8 cellular contexts compared by ENCODE assay signal in genomic region chr12:96501139-96501741, GRCh38. TPM values are rescaled to one million over a fixed set of nuclear protein-coding genes. Genes with fewer than 3 reads are reported as not detected.
DNase-seq lines count a peak whose midpoint lies in the region; ATAC-seq, FAIRE-seq and TF ChIP-seq lines count a peak whose summit lies in the region.

No MANE protein-coding gene starts in this region.

- TSS peak; percentile 32 for BruUV-seq in PC-3 (replicated peaks; lab: Mats Ljungman, UMichigan)

- no peaks in the 10 kb centered on the region for H3F3A ChIP-seq in PC-3 (ENCODE audit: low read length, unreplicated experiment)

- H3K9me3 ChIP-seq in PC-3 (ENCODE audit: low read length) (no peaks in the 10 kb centered on the region), keratinocyte (ENCODE audit: control insufficient read depth, low read depth, low read length) (no peaks in the 10 kb centered on the region), transverse colon (no peaks in the 10 kb centered on the region)

- H3K27ac Mint-ChIP-seq in activated naive CD8-positive, alpha-beta T cell treated with anti-CD3 and anti-CD28 coated beads, Interleukin-2, amount 10 ng/mL, durations not matched to agents 7 days and 5 days: peak overlapping the region; percentile 52

- peaks cover 1% of the 10 kb centered on the region for H3K36me3 Mint-ChIP-seq in activated naive CD8-positive, alpha-beta T cell treated with anti-CD3 and anti-CD28 coated beads, Interleukin-2, amount 10 ng/mL, durations not matched to agents 7 days and 5 days

- H2AFZ ChIP-seq in PC-3 (ENCODE audit: low read length) (peak overlapping the region; percentile 42), keratinocyte (ENCODE audit: control insufficient read depth, low read length) (no peak overlapping the region)

- no peak for TF ChIP-seq CTCF in PC-3 (conservative IDR thresholded peaks at IDR 0.05; ENCODE audit: low read depth, low read length)
- no peak for TF ChIP-seq CTCF in keratinocyte (optimal IDR thresholded peaks at IDR 0.05 in 1 of 3, IDR thresholded peaks at IDR 0.05 in 1 of 3, conservative IDR thresholded peaks at IDR 0.05 in 1 of 3; ENCODE audit: extremely low read depth in 1 of 3, insufficient read depth in 2 of 3, low read length in 3 of 3)
- TF ChIP-seq CTCF in transverse colon (IDR thresholded peaks at IDR 0.05): no peak

- H3K9me3 Mint-ChIP-seq in activated naive CD8-positive, alpha-beta T cell treated with anti-CD3 and anti-CD28 coated beads, Interleukin-2, amount 10 ng/mL, durations not matched to agents 7 days and 5 days: peaks cover 1% of the 10 kb centered on the region

- intact Hi-C loops in PC-3 (cut with micrococcal nuclease): loop anchor here (1.0 to 5.0 kb wide), 2 partner anchors 54 to 100 kb away; no protein-coding TSS in a partner anchor
- intact Hi-C loops in transverse colon (cut with DNase I; ENCODE audit: low total_unique reads): no loop called here

- no peaks in the 10 kb centered on the region for H3K27me3 ChIP-seq in PC-3 (ENCODE audit: low read length)
- H3K27me3 ChIP-seq in keratinocyte (ENCODE audit: control insufficient read depth, extremely low read depth, insufficient read depth, low read length): no peaks in the 10 kb centered on the region
- no peaks in the 10 kb centered on the region for H3K27me3 ChIP-seq in transverse colon

- H3K4me3 Mint-ChIP-seq in activated naive CD8-positive, alpha-beta T cell treated with anti-CD3 and anti-CD28 coated beads, Interleukin-2, amount 10 ng/mL, durations not matched to agents 7 days and 5 days: peak overlapping the region; percentile 56

- H3K4me1 Mint-ChIP-seq in activated naive CD8-positive, alpha-beta T cell treated with anti-CD3 and anti-CD28 coated beads, Interleukin-2, amount 10 ng/mL, durations not matched to agents 7 days and 5 days: peaks cover 32% of the 10 kb centered on the region

- peak; percentile 99 for FAIRE-seq in keratinocyte (lab: Jason Lieb, UNC)

- TF ChIP-seq EP300 in transverse colon (IDR thresholded peaks at IDR 0.05; ENCODE audit: low read depth): no peak

- peak overlapping the region; percentile 54 for H3K9ac ChIP-seq in PC-3 (ENCODE audit: low read length)
- H3K9ac ChIP-seq in keratinocyte (ENCODE audit: control insufficient read depth, extremely low read depth, insufficient read depth, low read length): peak overlapping the region; percentile 16

- H3K9me2 ChIP-seq in PC-3 (replicated peaks; ENCODE audit: low read length): no peaks in the 10 kb centered on the region

- POLR2A ChIA-PET in PC-3 (lab: Charles Lee; ENCODE audit: unreplicated experiment): no interaction called here
- POLR2A ChIA-PET in activated naive CD8-positive, alpha-beta T cell treated with anti-CD3 and anti-CD28 coated beads, Interleukin-2, amount 10 ng/mL, durations not matched to agents 7 days and 5 days (lab: Charles Lee): interaction anchor here (3.3 kb wide), 1 partner anchor 101 kb away, joined by 13 read pairs; the partner anchor contains the start of gene CDK17

- TF ChIP-seq POLR2A in transverse colon (IDR thresholded peaks at IDR 0.05): no peak

- H3K27ac ChIP-seq in PC-3 (ENCODE audit: low read length) (peak overlapping the region; percentile 84), keratinocyte (ENCODE audit: control insufficient read depth, insufficient read depth, low read length) (peak overlapping the region; percentile 93), transverse colon (peak overlapping the region; percentile 50 to 68 (median 62))

- ATAC-seq in GM18873 (IDR thresholded peaks at IDR 0.05; ENCODE audit: low FRiP score, unreplicated experiment): peak; percentile 83
- peak; percentile 80 for ATAC-seq in HG03064 (IDR thresholded peaks at IDR 0.05; ENCODE audit: low read depth, unreplicated experiment)
- peak; percentile 99 for ATAC-seq in PC-3
- peak; percentile 81 for ATAC-seq in activated naive CD8-positive, alpha-beta T cell treated with anti-CD3 and anti-CD28 coated beads, Interleukin-2, amount 10 ng/mL, durations not matched to agents 7 days and 5 days (ENCODE audit: low read depth)

- peak overlapping the region; percentile 14; the same call in 1 of the 2 replicates for H3K4me3 ChIP-seq in PC-3 (ENCODE audit: low read length)
- H3K4me3 ChIP-seq in keratinocyte (ENCODE audit: control insufficient read depth in 2 of 3, extremely low read depth in 1 of 3, insufficient read depth in 2 of 3, low read depth in 1 of 3, low read length in 3 of 3): no peak overlapping the region
- H3K4me3 ChIP-seq in transverse colon: no peak overlapping the region

- CTCF ChIA-PET in PC-3 (lab: Charles Lee): interaction anchor here (0.5 to 1.0 kb wide), 4 partner anchors 14 to 286 kb away, joined by 3 to 12 read pairs (median 8); no protein-coding TSS in a partner anchor

- WGBS in transverse colon (ENCODE audit: low coverage in 1 of 2), 2 donors: 16 to 30% methylated on average over 4 to 5 of the region's 5 CpGs

- H3K79me2 ChIP-seq in PC-3 (ENCODE audit: low read length): no peaks in the 10 kb centered on the region
- no peaks in the 10 kb centered on the region for H3K79me2 ChIP-seq in keratinocyte (ENCODE audit: control insufficient read depth, insufficient read depth, low read length)

- H3K4me2 ChIP-seq in PC-3 (ENCODE audit: low read length) (peak overlapping the region; percentile 52), keratinocyte (ENCODE audit: control insufficient read depth, extremely low read depth, insufficient read depth, low read depth, low read length) (peak overlapping the region; percentile 59)

- no peaks in the 10 kb centered on the region for H3K36me3 ChIP-seq in PC-3 (ENCODE audit: low read depth, low read length)
- H3K36me3 ChIP-seq in keratinocyte (ENCODE audit: control insufficient read depth in 2 of 2, extremely low read depth in 1 of 2, insufficient read depth in 2 of 2, low read length in 2 of 2): no peaks in the 10 kb centered on the region
- no peaks in the 10 kb centered on the region for H3K36me3 ChIP-seq in transverse colon

- no peaks in the 10 kb centered on the region for H3K27me3 Mint-ChIP-seq in activated naive CD8-positive, alpha-beta T cell treated with anti-CD3 and anti-CD28 coated beads, Interleukin-2, amount 10 ng/mL, durations not matched to agents 7 days and 5 days

- dilution Hi-C loops in keratinocyte (cut with MboI; ENCODE audit: extremely low pct_ligation_motif_present, low sequenced_read_pairs): no loop called here

- H4K20me1 ChIP-seq in PC-3 (ENCODE audit: low read length) (no peaks in the 10 kb centered on the region), keratinocyte (ENCODE audit: control insufficient read depth, extremely low read depth, insufficient read depth, low read length) (no peaks in the 10 kb centered on the region)

- DNase-seq in AG20443 (ENCODE audit: low spot score) (peak; percentile 57), PC-3 (peak; percentile 85), keratinocyte (ENCODE audit: low read depth, low spot score) (no peak), transverse colon (peak; percentile 56), cerebellar cortex (ENCODE audit: low spot score) (no peak)
- DNase-seq in activated naive CD8-positive, alpha-beta T cell treated with anti-CD3 and anti-CD28 coated beads, Interleukin-2, amount 10 ng/mL, durations not matched to agents 7 days and 5 days: no peak

- in situ Hi-C loops in transverse colon (cut with MboI; ENCODE audit: low pct_ligation_motif_present in 1 of 4, low pct_unique_long_range_greater_than_20kb in 1 of 4, low sequenced_read_pairs in 3 of 4): loop anchor here in 2 of 4 donors (25.0 kb wide), 2 partner anchors 89 to 289 kb away; partner anchors contain the start of gene CDK17 (in 1 of the 2)

- no peaks in the 10 kb centered on the region for H3K9me1 ChIP-seq in keratinocyte (ENCODE audit: control insufficient read depth, extremely low read depth, insufficient read depth, low read length)

- H3K4me1 ChIP-seq in PC-3 (ENCODE audit: insufficient read depth, low read length) (peaks cover 27% of the 10 kb centered on the region), keratinocyte (ENCODE audit: control insufficient read depth, extremely low read depth, insufficient read depth, low read length) (peaks cover 28% of the 10 kb centered on the region), transverse colon (peaks cover 0 to 16% (median 6%) of the 10 kb centered on the region in 4 donors)

RNA-seq across cellular contexts. Expression of gene CFAP54, which starts 11.9 kb away (rescaled TPM):
- total RNA-seq in PC-3 (2014; rRNA removed) (0.77 and 1.1 TPM in 2 replicates), transverse colon (10 to 100 TPM in 1 of 4 donors, 1 to 10 TPM in 1, under 1 TPM in 1, not detected in 1; 0.14 to 22.3 (median 2.1) TPM)
- total RNA-seq in activated naive CD8-positive, alpha-beta T cell treated with anti-CD3 and anti-CD28 coated beads, Interleukin-2, amount 10 ng/mL, durations not matched to agents 7 days and 5 days: 1 to 10 TPM in 1 of 2 experiments, under 1 TPM in 1; 0.94 to 1.8 TPM
- 0.46 to 1.2 TPM (median 0.77 TPM) in 3 replicates for polyA plus RNA-seq in keratinocyte
- polyA plus RNA-seq in keratinocyte (2011; ENCODE audit: low read depth): 0.35 TPM
- polyA plus RNA-seq in keratinocyte (2011; cell fraction: cytosol; rRNA removed): 0.21 and 0.35 TPM in 2 replicates
- 0.84 and 1.1 TPM in 2 replicates for polyA plus RNA-seq in keratinocyte (2011; cell fraction: nucleus; rRNA removed)
- polyA plus RNA-seq in keratinocyte (2012; ENCODE audit: low replicate concordance): 0.89 TPM in 1 of 2 replicates, not detected in the other
- polyA minus RNA-seq in keratinocyte: 0.79 to 4.8 TPM (median 4.4 TPM) in 3 replicates
- polyA minus RNA-seq in keratinocyte (2011; cell fraction: cytosol; rRNA and poly(A)+ RNA removed): 1.3 TPM
- polyA minus RNA-seq in keratinocyte (2011; cell fraction: nucleus; rRNA and poly(A)+ RNA removed): 1.1 and 3.5 TPM in 2 replicates

Comparison
In these comparisons a context has a peak if more than half of its experiments do, and no peak if none do; other contexts are left out.
1. DNase-seq: peak in AG20443 (single experiment), PC-3 (single experiment) and transverse colon (single experiment); none in activated naive CD8-positive, alpha-beta T cell treated with anti-CD3 and anti-CD28 coated beads, Interleukin-2, amount 10 ng/mL, durations not matched to agents 7 days and 5 days (single experiment), keratinocyte (single experiment) and cerebellar cortex (single experiment).
2. Peak in every context shown above with its lines, with median percentiles within 50 percentile points of each other: ATAC-seq and H3K27ac ChIP-seq.